ENCODE assay signal across 17 cellular contexts in genomic region chr12:51635371-51635770, GRCh38. TPM values are rescaled to one million over a fixed set of nuclear protein-coding genes. Genes with fewer than 3 reads are reported as not detected.
DNase-seq lines count a peak whose midpoint lies in the region; ATAC-seq, FAIRE-seq and TF ChIP-seq lines count a peak whose summit lies in the region.
"Had no signal": no experiment of that assay in that cellular context is flagged by ENCODE, and none has a peak within 500 bp of the region (broad histone marks: within the 10 kb centered on the region; RNA-seq: fewer than 3 reads in every experiment).

No MANE protein-coding gene starts in this region.

- intact Hi-C loops in IMR-90 (cut with micrococcal nuclease) (no loop called here), aorta (cut with DNase I) (no loop called here), ovary (cut with DNase I) (no loop called here)

- H2AFZ ChIP-seq in IMR-90 (replicated peaks; ENCODE audit: low read length, poor library complexity) (no peak overlapping the region), keratinocyte (ENCODE audit: control insufficient read depth, low read length) (no peak overlapping the region)

- no TSS peak for BruUV-seq in IMR-90 (replicated peaks; lab: Mats Ljungman, UMichigan)

- H4K91ac ChIP-seq in IMR-90 (ENCODE audit: insufficient read depth, low read depth, low read length), result no peak overlapping the region

- in situ Hi-C loops in IMR-90 (cut with MboI; ENCODE audit: low sequenced_read_pairs), result no loop called here

- no peak overlapping the region for H2BK15ac ChIP-seq in IMR-90 (ENCODE audit: low read depth, low read length)

- H3K56ac ChIP-seq in IMR-90 (ENCODE audit: extremely low read depth, insufficient read depth, low read length), result no peak overlapping the region

- H2AK5ac ChIP-seq in IMR-90 (ENCODE audit: low read depth, low read length), result no peak overlapping the region; the same call in 1 of the 2 replicates

- POLR2A ChIA-PET in IMR-90 (lab: Charles Lee; ENCODE audit: unreplicated experiment), result no interaction called here

- ATAC-seq in IMR-90 (ENCODE audit: low read depth) (no peak), aorta (ENCODE audit: low FRiP score) (no peak)

- no peak overlapping the region for H4K5ac ChIP-seq in IMR-90 (ENCODE audit: low read depth, low read length)

- CTCF ChIA-PET in IMR-90 (lab: Yijun Ruan, JAX), result no interaction called here

- TF ChIP-seq CTCF in IMR-90 (conservative IDR thresholded peaks at IDR 0.05; ENCODE audit: low read depth, low read length), result no peak
- no peak for TF ChIP-seq CTCF in keratinocyte (optimal IDR thresholded peaks at IDR 0.05 in 1 of 3, IDR thresholded peaks at IDR 0.05 in 1 of 3, conservative IDR thresholded peaks at IDR 0.05 in 1 of 3; ENCODE audit: extremely low read depth in 1 of 3, insufficient read depth in 2 of 3, low read length in 3 of 3)
- no peak for TF ChIP-seq CTCF in ovary (IDR thresholded peaks at IDR 0.05)

- H2BK20ac ChIP-seq in IMR-90 (ENCODE audit: low read depth, low read length), result no peak overlapping the region

- WGBS in IMR-90 (ENCODE audit: extremely low coverage in 2 of 2, insufficient read length in 1 of 2), 2 experiments, result no CpG with 5 or more reads among the region's 1 CpG
- 78% methylated on average over 1 of the region's 1 CpG for WGBS in aorta, 2 donors
- WGBS in ovary, 3 donors, result 91 to 93% (median 91%) methylated on average over 1 of the region's 1 CpG

- H3K79me1 ChIP-seq in IMR-90 (ENCODE audit: low read depth in 1 of 2, low read length in 2 of 2), result peaks cover 21 to 47% of the 10 kb centered on the region in 2 experiments; a peak in 3 of 4 replicates

- H3K9me3 ChIP-seq in IMR-90 (ENCODE audit: control insufficient read depth, insufficient read depth, low read length) (peaks cover 1% of the 10 kb centered on the region; the same call in 1 of the 2 replicates), keratinocyte (ENCODE audit: control insufficient read depth, low read depth, low read length) (no peaks in the 10 kb centered on the region), aorta (ENCODE audit: control insufficient read depth, low read length) (no peaks in the 10 kb centered on the region), ovary (no peaks in the 10 kb centered on the region)

- FAIRE-seq in keratinocyte (lab: Jason Lieb, UNC), result peak; percentile 32

- H3K9me1 ChIP-seq in IMR-90 (ENCODE audit: insufficient read depth, low read length), result peaks cover 10% of the 10 kb centered on the region
- H3K9me1 ChIP-seq in keratinocyte (ENCODE audit: control insufficient read depth, extremely low read depth, insufficient read depth, low read length), result no peaks in the 10 kb centered on the region

- peaks cover 11% of the 10 kb centered on the region; the same call in 1 of the 2 replicates for H4K20me1 ChIP-seq in IMR-90 (ENCODE audit: insufficient read depth, low read length)
- no peaks in the 10 kb centered on the region for H4K20me1 ChIP-seq in keratinocyte (ENCODE audit: control insufficient read depth, extremely low read depth, insufficient read depth, low read length)

- H3K36me3 ChIP-seq in IMR-90 (ENCODE audit: control insufficient read depth, insufficient read depth, low read length), result no peaks in the 10 kb centered on the region
- no peaks in the 10 kb centered on the region for H3K36me3 ChIP-seq in keratinocyte (ENCODE audit: control insufficient read depth in 2 of 2, extremely low read depth in 1 of 2, insufficient read depth in 2 of 2, low read length in 2 of 2)
- H3K36me3 ChIP-seq in aorta (ENCODE audit: control insufficient read depth in 1 of 2, insufficient read depth in 2 of 2, low read length in 1 of 2), result no peaks in the 10 kb centered on the region
- H3K36me3 ChIP-seq in ovary, result no peaks in the 10 kb centered on the region

- H3K79me2 ChIP-seq in keratinocyte (ENCODE audit: control insufficient read depth, insufficient read depth, low read length), result no peaks in the 10 kb centered on the region

- H2BK5ac ChIP-seq in IMR-90 (ENCODE audit: low read depth, low read length, poor library complexity, severe bottlenecking), result no peak overlapping the region

- dilution Hi-C loops in IMR-90 (cut with HindIII; ENCODE audit: low sequenced_read_pairs, unreplicated experiment), result no loop called here
- dilution Hi-C loops in keratinocyte (cut with MboI; ENCODE audit: extremely low pct_ligation_motif_present, low sequenced_read_pairs), result no loop called here

- no peak overlapping the region for H3K9ac ChIP-seq in IMR-90 (ENCODE audit: low read depth, low read length)
- H3K9ac ChIP-seq in keratinocyte (ENCODE audit: control insufficient read depth, extremely low read depth, insufficient read depth, low read length), result no peak overlapping the region

- H2AK9ac ChIP-seq in IMR-90 (replicated peaks; ENCODE audit: low read depth, low read length, poor library complexity), result no peak overlapping the region

- H3K4me1 ChIP-seq in IMR-90 (ENCODE audit: control insufficient read depth, insufficient read depth, low read length) (peaks cover 4% of the 10 kb centered on the region; the same call in 1 of the 2 replicates), keratinocyte (ENCODE audit: control insufficient read depth, extremely low read depth, insufficient read depth, low read length) (peaks cover 48% of the 10 kb centered on the region), aorta (ENCODE audit: control insufficient read depth in 1 of 2, insufficient read depth in 2 of 2, low read length in 2 of 2) (no peaks in the 10 kb centered on the region), ovary (ENCODE audit: insufficient read depth) (no peaks in the 10 kb centered on the region)

- no peak overlapping the region for H3K4me3 ChIP-seq in IMR-90 (ENCODE audit: insufficient read depth, low read depth, low read length)
- H3K4me3 ChIP-seq in keratinocyte (ENCODE audit: control insufficient read depth in 2 of 3, extremely low read depth in 1 of 3, insufficient read depth in 2 of 3, low read depth in 1 of 3, low read length in 3 of 3), result no peak overlapping the region
- no peak overlapping the region for H3K4me3 ChIP-seq in aorta (ENCODE audit: low read length in 2 of 2)
- no peak overlapping the region for H3K4me3 ChIP-seq in ovary

- no peak overlapping the region for H3K4ac ChIP-seq in IMR-90 (ENCODE audit: low read depth, low read length)

- DNase-seq in EH (ENCODE audit: low read depth) (peak; percentile 56), IMR-90 (peak; percentile 20), astrocyte of the hippocampus (ENCODE audit: low read depth, low spot score) (peak; percentile 33), keratinocyte (ENCODE audit: low read depth, low spot score) (no peak), aorta (no peak), SW 1271 (lab: John Stamatoyannopoulos, UW) (no peak), ovary (no peak), NCI-H2029 (lab: John Stamatoyannopoulos, UW) (no peak)
- DNase-seq: Calu3; CD4-positive, alpha-beta T cell; DMS79; H7; NCI-H1048; NCI-H146; NCI-H345; NCI-H526 treated with DMSO at 0.1 percent for 48 hours; NK-92 treated with Interleukin-12 subunit alpha and Interleukin-12 subunit beta, amount 100 ng/mL, for 24 hours had no signal

- no peak overlapping the region for H4K8ac ChIP-seq in IMR-90 (ENCODE audit: low read depth in 2 of 2, low read length in 2 of 2)

- H3K27ac ChIP-seq in IMR-90 (ENCODE audit: insufficient read depth, low read length) (no peak overlapping the region), keratinocyte (ENCODE audit: control insufficient read depth, insufficient read depth, low read length) (no peak overlapping the region), aorta (ENCODE audit: low read depth in 1 of 2, low read length in 2 of 2) (no peak overlapping the region), ovary (no peak overlapping the region)

- no peak overlapping the region for H3K4me2 ChIP-seq in IMR-90 (ENCODE audit: low read depth, low read length)
- no peak overlapping the region for H3K4me2 ChIP-seq in keratinocyte (ENCODE audit: control insufficient read depth, extremely low read depth, insufficient read depth, low read depth, low read length)

- no peak overlapping the region for H3K14ac ChIP-seq in IMR-90 (replicated peaks; ENCODE audit: low read depth, low read length)

- H3K18ac ChIP-seq in IMR-90 (ENCODE audit: low read depth, low read length), result no peak overlapping the region

- TF ChIP-seq RAD21 in IMR-90 (IDR thresholded peaks at IDR 0.05; ENCODE audit: low read length), result no peak

- no peak for TF ChIP-seq EP300 in ovary (IDR thresholded peaks at IDR 0.05)

- H2BK120ac ChIP-seq in IMR-90 (ENCODE audit: low read depth, low read length), result no peak overlapping the region

- no peak for TF ChIP-seq POLR2A in IMR-90 (IDR thresholded peaks at IDR 0.05; ENCODE audit: low read depth, low read length)
- TF ChIP-seq POLR2A in ovary (IDR thresholded peaks at IDR 0.05), result no peak

- no peak overlapping the region for H3K23ac ChIP-seq in IMR-90 (ENCODE audit: low read depth, low read length)

- H3K27me3 ChIP-seq in IMR-90 (ENCODE audit: control insufficient read depth, insufficient read depth, low read length), result no peaks in the 10 kb centered on the region
- H3K27me3 ChIP-seq in keratinocyte (ENCODE audit: control insufficient read depth, extremely low read depth, insufficient read depth, low read length), result no peaks in the 10 kb centered on the region
- H3K27me3 ChIP-seq in aorta (ENCODE audit: control insufficient read depth in 1 of 2, insufficient read depth in 2 of 2, low read length in 1 of 2), result no peaks in the 10 kb centered on the region
- no peaks in the 10 kb centered on the region for H3K27me3 ChIP-seq in ovary

RNA-seq across cellular contexts. Expression of gene SCN8A, which starts 44.3 kb away (rescaled TPM):
- total RNA-seq in IMR-90 (2012; rRNA removed) (14.7 and 19.7 TPM in 2 replicates), aorta (under 1 TPM; 0.42 to 0.48 TPM), ovary (1 to 10 TPM in 6 of 7 donors, under 1 TPM in 1; 0.91 to 2.9 (median 1.7) TPM)
- polyA plus RNA-seq in IMR-90 (2012; rRNA removed) (6.1 and 6.9 TPM in 2 replicates), keratinocyte (0.58 to 1.2 TPM (median 1.1 TPM) in 3 replicates), aorta (under 1 TPM; under 0.01 to 0.13 TPM), ovary (under 1 TPM; 0.21 to 0.43 TPM)
- 2.1 and 2.6 TPM in 2 replicates for polyA plus RNA-seq in IMR-90 (2012; cell fraction: cytosol; rRNA removed)
- polyA plus RNA-seq in IMR-90 (2012; cell fraction: nucleus; rRNA removed; ENCODE audit: low replicate concordance), result 16.1 and 41.1 TPM in 2 replicates
- 0.15 TPM for polyA plus RNA-seq in keratinocyte (2011; ENCODE audit: low read depth)
- 0.55 and 0.78 TPM in 2 replicates for polyA plus RNA-seq in keratinocyte (2011; cell fraction: cytosol; rRNA removed)
- polyA plus RNA-seq in keratinocyte (2011; cell fraction: nucleus; rRNA removed), result 7.8 and 9.6 TPM in 2 replicates
- 0.08 and 0.36 TPM in 2 replicates for polyA plus RNA-seq in keratinocyte (2012; ENCODE audit: low replicate concordance)
- polyA minus RNA-seq in keratinocyte, result 0.92 to 14.1 TPM (median 4.3 TPM) in 3 replicates
- polyA minus RNA-seq in keratinocyte (2011; cell fraction: cytosol; rRNA and poly(A)+ RNA removed), result 3.6 TPM
- 17.1 and 34.7 TPM in 2 replicates for polyA minus RNA-seq in keratinocyte (2011; cell fraction: nucleus; rRNA and poly(A)+ RNA removed)

Comparison
In these comparisons a context has a peak if more than half of its experiments do, and no peak if none do; other contexts are left out.
1. DNase-seq: peak in EH (single experiment), IMR-90 (single experiment) and astrocyte of the hippocampus (single experiment); none in keratinocyte (single experiment), aorta (0 of 2), SW 1271 (0 of 2), ovary (0 of 5) and NCI-H2029 (single experiment).